14 cellular contexts compared by ENCODE assay signal in the genomic region with DNA sequence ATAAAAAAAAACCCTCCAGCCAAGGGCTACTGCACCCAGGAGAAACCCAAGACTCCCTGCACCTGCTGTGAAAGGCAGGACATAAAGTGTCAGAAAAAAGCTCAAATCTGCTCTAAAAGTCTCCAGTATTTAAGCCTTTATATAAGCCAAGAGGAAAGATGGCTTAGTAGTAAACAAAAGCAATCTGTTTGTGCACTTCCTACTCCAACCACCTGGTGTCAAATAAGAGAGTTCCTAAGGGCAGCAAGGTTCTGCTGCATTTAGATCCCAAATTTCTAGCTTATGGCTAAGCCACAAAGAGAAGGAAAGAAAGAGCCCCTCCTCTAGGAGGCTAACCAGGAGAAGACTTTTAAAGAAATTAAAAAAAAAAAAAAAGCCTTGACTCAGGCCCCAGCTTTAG. TPM values are rescaled to one million over a fixed set of nuclear protein-coding genes. Genes with fewer than 3 reads are reported as not detected.
DNase-seq lines count a peak whose midpoint lies in the region; ATAC-seq and TF ChIP-seq lines count a peak whose summit lies in the region.
"Had no signal": no experiment of that assay in that cellular context is flagged by ENCODE, and none has a peak within 500 bp of the region (broad histone marks: within the 10 kb centered on the region; RNA-seq: fewer than 3 reads in every experiment).

No MANE protein-coding gene starts in this region.

- TF ChIP-seq CTCF in C4-2B (conservative IDR thresholded peaks at IDR 0.05) (peak; percentile 24), HCT116 (IDR thresholded peaks at IDR 0.05 in 2 of 3, conservative IDR thresholded peaks at IDR 0.05 in 1 of 3; ENCODE audit: borderline replicate concordance in 1 of 3, insufficient read depth in 1 of 3, low read depth in 2 of 3, low read length in 2 of 3) (peak in 2 of 3 experiments; percentile 10 to 13; a peak in 1 of 6 replicates), brain (conservative IDR thresholded peaks at IDR 0.05) (peak in 1 of 2 experiments; percentile 23), natural killer cell (IDR thresholded peaks at IDR 0.05) (no peak), ascending aorta (IDR thresholded peaks at IDR 0.05) (no peak), upper lobe of left lung (IDR thresholded peaks at IDR 0.05) (peak in 2 of 6 experiments; percentile 9 to 11)

- no peak for TF ChIP-seq POLR2A in HCT116 (IDR thresholded peaks at IDR 0.05; ENCODE audit: borderline replicate concordance, extremely low read depth, insufficient read depth, insufficient read length)
- no peak for TF ChIP-seq POLR2A in upper lobe of left lung (IDR thresholded peaks at IDR 0.05)

- RAD21 ChIA-PET in HCT116 (lab: Charles Lee; ENCODE audit: low non-redundant PET in 1 of 2, low total read pairs in 2 of 2, uncharacterized antibody in 2 of 2, unreplicated experiment in 2 of 2) = no interaction called here

- H3K36me3 ChIP-seq in HCT116 (ENCODE audit: control insufficient read depth in 1 of 2, insufficient read depth in 2 of 2, low read length in 2 of 2) = no peaks in the 10 kb centered on the region
- H3K36me3 ChIP-seq in ascending aorta = no peaks in the 10 kb centered on the region
- no peaks in the 10 kb centered on the region for H3K36me3 ChIP-seq in upper lobe of left lung
- H3K36me3 ChIP-seq: esophagus muscularis mucosa had no signal

- H3K9me3 ChIP-seq in HCT116 (ENCODE audit: control insufficient read depth in 1 of 2, insufficient read depth in 1 of 2, low read depth in 1 of 2, low read length in 2 of 2) (no peaks in the 10 kb centered on the region), ascending aorta (no peaks in the 10 kb centered on the region), upper lobe of left lung (no peaks in the 10 kb centered on the region)
- H3K9me3 ChIP-seq: esophagus muscularis mucosa had no signal

- H3K27ac ChIP-seq in C4-2B = peak overlapping the region; percentile 42; the same call in 1 of the 2 replicates
- no peak overlapping the region for H3K27ac ChIP-seq in HCT116 (ENCODE audit: low read depth, low read length)
- peak overlapping the region in 1 of 2 donors; percentile 34 for H3K27ac ChIP-seq in ascending aorta
- H3K27ac ChIP-seq in upper lobe of left lung = no peak overlapping the region

- H3K9ac ChIP-seq in HCT116 (ENCODE audit: low read length) = no peak overlapping the region

- intact Hi-C loops in HCT116 (cut with micrococcal nuclease) = no loop called here
- intact Hi-C loops in natural killer cell (cut with micrococcal nuclease) = no loop called here
- intact Hi-C loops in ascending aorta (cut with DNase I) = loop anchor here (5.0 kb wide), 1 partner anchor 65 kb away; a partner anchor contains a TSS

- no peaks in the 10 kb centered on the region for H3K36me3 Mint-ChIP-seq in brain
- no peaks in the 10 kb centered on the region for H3K36me3 Mint-ChIP-seq in natural killer cell

- H3K79me2 ChIP-seq in HCT116 (ENCODE audit: insufficient read depth, low read length) = no peaks in the 10 kb centered on the region

- H3K4me1 Mint-ChIP-seq in brain (peaks cover 27% of the 10 kb centered on the region), natural killer cell (peaks cover 29 to 43% of the 10 kb centered on the region in 2 donors)

- H3K4me3 ChIP-seq in HCT116 (replicated peaks in 1 of 2; ENCODE audit: low read depth in 1 of 2, low read length in 2 of 2) = no peak overlapping the region
- no peak overlapping the region for H3K4me3 ChIP-seq in ascending aorta
- H3K4me3 ChIP-seq in upper lobe of left lung = no peak overlapping the region

- POLR2A ChIA-PET in HCT116 (lab: Charles Lee) = no interaction called here

- no peak overlapping the region for H2AFZ ChIP-seq in HCT116 (ENCODE audit: low read depth, low read length, poor library complexity, severe bottlenecking)

- H3K9me3 Mint-ChIP-seq in brain = no peaks in the 10 kb centered on the region
- no peaks in the 10 kb centered on the region for H3K9me3 Mint-ChIP-seq in natural killer cell

- no peak for TF ChIP-seq EP300 in upper lobe of left lung (IDR thresholded peaks at IDR 0.05)

- DNase-seq in HCT116 (ENCODE audit: low read depth, low spot score) (no peak), natural killer cell (no peak), COR-L47 (lab: John Stamatoyannopoulos, UW) (no peak), ascending aorta (ENCODE audit: low spot score in 2 of 2) (no peak), upper lobe of left lung (no peak)
- DNase-seq in activated CD4-positive, alpha-beta T cell treated with anti-CD3 and anti-CD28 coated beads, Interleukin-2, amount 50 U/mL, for 4 hours = no peak
- DNase-seq: activated CD8-positive, alpha-beta memory T cell treated with anti-CD3 and anti-CD28 coated beads for 24 hours; activated naive CD4-positive, alpha-beta T cell; NCI-H1436 treated with DMSO at 0.1 percent for 48 hours; Right ventricle myocardium superior had no signal

- CTCF ChIA-PET in HCT116 (lab: Charles Lee) = interaction anchor here (1.3 kb wide), 1 partner anchor 16 kb away, joined by 3 read pairs; no protein-coding TSS in a partner anchor

- no peaks in the 10 kb centered on the region for H4K20me1 ChIP-seq in HCT116 (ENCODE audit: insufficient read depth)

- no peak for TF ChIP-seq RAD21 in HCT116 (IDR thresholded peaks at IDR 0.05; ENCODE audit: low read depth)

- no peaks in the 10 kb centered on the region for H3K9me2 ChIP-seq in HCT116 (ENCODE audit: insufficient read depth)

- no peak overlapping the region for H3K4me2 ChIP-seq in HCT116 (ENCODE audit: low read length)

- BruUV-seq in HCT116 (replicated peaks; lab: Mats Ljungman, UMichigan) = no TSS peak

- H3K4me1 ChIP-seq in HCT116 (ENCODE audit: control insufficient read depth in 1 of 2, insufficient read depth in 2 of 2, low read length in 2 of 2) (peaks cover 12 to 13% of the 10 kb centered on the region in 2 experiments), ascending aorta (peaks cover 6 to 27% of the 10 kb centered on the region in 2 donors), upper lobe of left lung (peaks cover 16 to 38% (median 24%) of the 10 kb centered on the region in 4 donors)

- no peaks in the 10 kb centered on the region for H3K27me3 Mint-ChIP-seq in brain
- no peaks in the 10 kb centered on the region for H3K27me3 Mint-ChIP-seq in natural killer cell (ENCODE audit: low read depth in 2 of 2)

- ATAC-seq in HCT116 = peak; percentile 58; the same call in 1 of the 2 replicates
- ATAC-seq in natural killer cell = no peak
- ATAC-seq in upper lobe of left lung (ENCODE audit: low FRiP score in 2 of 2) = no peak

- H3K27me3 ChIP-seq in HCT116 (ENCODE audit: insufficient read depth, low read length) (0 out of 2 replicates have a peak, but pooled peaks cover 3% of the 10 kb centered on the region), ascending aorta (no peaks in the 10 kb centered on the region), upper lobe of left lung (no peaks in the 10 kb centered on the region)
- H3K27me3 ChIP-seq: esophagus muscularis mucosa had no signal

- H3K27ac Mint-ChIP-seq in brain = peak overlapping the region in 4 of 5 experiments; percentile 12 to 68 (median 25)
- peak overlapping the region; percentile 57 to 73 for H3K27ac Mint-ChIP-seq in natural killer cell

- H3K4me3 Mint-ChIP-seq in brain = no peak overlapping the region
- peak overlapping the region; percentile 91 for H3K4me3 Mint-ChIP-seq in natural killer cell

TF ChIP-seq in HCT116, 20 proteins besides CTCF, POLR2A, EP300 and RAD21 (continues in another document):
- TF ChIP-seq SRF (IDR thresholded peaks at IDR 0.05; ENCODE audit: low read depth) (no peak), TCF7L2 (IDR thresholded peaks at IDR 0.05; ENCODE audit: borderline replicate concordance, extremely low read depth, insufficient read depth, insufficient read length) (no peak), ZNF274 (IDR thresholded peaks at IDR 0.05; ENCODE audit: low read depth, low read length) (no peak), FOSL1 (IDR thresholded peaks at IDR 0.05; ENCODE audit: low read depth) (no peak), EZH2 (IDR thresholded peaks at IDR 0.05) (no peak), CEBPB (IDR thresholded peaks at IDR 0.05; ENCODE audit: low read depth) (no peak), JUND (IDR thresholded peaks at IDR 0.05) (no peak), SIN3A (IDR thresholded peaks at IDR 0.05; ENCODE audit: low read depth) (no peak), SP1 (IDR thresholded peaks at IDR 0.05; ENCODE audit: low read depth) (no peak), EZH2phosphoT487 (IDR thresholded peaks at IDR 0.05; ENCODE audit: borderline replicate concordance) (no peak), ZFX (IDR thresholded peaks at IDR 0.05) (no peak)
- TF ChIP-seq, protein P1, sequence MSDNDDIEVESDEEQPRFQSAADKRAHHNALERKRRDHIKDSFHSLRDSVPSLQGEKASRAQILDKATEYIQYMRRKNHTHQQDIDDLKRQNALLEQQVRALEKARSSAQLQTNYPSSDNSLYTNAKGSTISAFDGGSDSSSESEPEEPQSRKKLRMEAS (IDR thresholded peaks at IDR 0.05) = no peak
- TF ChIP-seq, protein P2, sequence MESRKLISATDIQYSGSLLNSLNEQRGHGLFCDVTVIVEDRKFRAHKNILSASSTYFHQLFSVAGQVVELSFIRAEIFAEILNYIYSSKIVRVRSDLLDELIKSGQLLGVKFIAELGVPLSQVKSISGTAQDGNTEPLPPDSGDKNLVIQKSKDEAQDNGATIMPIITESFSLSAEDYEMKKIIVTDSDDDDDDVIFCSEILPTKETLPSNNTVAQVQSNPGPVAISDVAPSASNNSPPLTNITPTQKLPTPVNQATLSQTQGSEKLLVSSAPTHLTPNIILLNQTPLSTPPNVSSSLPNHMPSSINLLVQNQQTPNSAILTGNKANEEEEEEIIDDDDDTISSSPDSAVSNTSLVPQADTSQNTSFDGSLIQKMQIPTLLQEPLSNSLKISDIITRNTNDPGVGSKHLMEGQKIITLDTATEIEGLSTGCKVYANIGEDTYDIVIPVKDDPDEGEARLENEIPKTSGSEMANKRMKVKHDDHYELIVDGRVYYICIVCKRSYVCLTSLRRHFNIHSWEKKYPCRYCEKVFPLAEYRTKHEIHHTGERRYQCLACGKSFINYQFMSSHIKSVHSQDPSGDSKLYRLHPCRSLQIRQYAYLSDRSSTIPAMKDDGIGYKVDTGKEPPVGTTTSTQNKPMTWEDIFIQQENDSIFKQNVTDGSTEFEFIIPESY (IDR thresholded peaks at IDR 0.05; ENCODE audit: extremely low read depth, insufficient replicate concordance, low read length) = no peak

RNA-seq across cellular contexts. Expression of a gene that starts 20.6 kb away (rescaled TPM):
- total RNA-seq in HCT116 (2021; ENCODE audit: unreplicated experiment) = not detected
- 0.07 and 0.10 TPM in 2 replicates for polyA plus RNA-seq in HCT116 (2012)
- not detected for polyA plus RNA-seq in brain (ENCODE audit: insufficient read depth, low read depth, low replicate concordance)
- total RNA-seq in natural killer cell = under 1 TPM; 0.19 to 0.41 (median 0.35) TPM
- not detected for total RNA-seq in ascending aorta
- 1 to 10 TPM in 3 of 6 donors, under 1 TPM in 2, not detected in 1; 0.77 to 2.1 (median 1.2) TPM for total RNA-seq in upper lobe of left lung
- total RNA-seq: lung microvascular endothelial cell, Right ventricle myocardium superior had no signal

Comparison
In these comparisons a context has a peak if more than half of its experiments do, and no peak if none do; other contexts are left out.
1. CTCF ChIP-seq: peak in C4-2B (single experiment) and HCT116 (2 of 3); none in natural killer cell (single experiment) and ascending aorta (0 of 3).